ENCODE assay signal across 1 cellular context in genomic region chr10:78029294-78030226, GRCh38.
TF ChIP-seq lines count a peak whose summit lies in the region.

TSS of gene POLR3A (minus strand) at chr10:78029515. CDS start at chr10:78029407, 108 bp downstream.

TF ChIP-seq in HCT116, 20 proteins besides CTCF, POLR2A, EP300 and RAD21 (continued from another document):
- TF ChIP-seq MAX (IDR thresholded peaks at IDR 0.05) (peak; percentile 93), EZH2 (IDR thresholded peaks at IDR 0.05) (no peak)
